32 cellular contexts compared by ENCODE assay signal in genomic region chr4:87196146-87196545, GRCh38.
"Had no signal": no experiment of that assay in that cellular context is flagged by ENCODE, and none has a peak within 500 bp of the region (broad histone marks: within the 10 kb centered on the region; RNA-seq: fewer than 3 reads in every experiment).

No MANE protein-coding gene starts in this region.

- H3K4me3 ChIP-seq: adrenal gland, ascending aorta, body of pancreas, breast epithelium, cardiac muscle cell had no signal

- DNase-seq: activated effector memory CD4-positive, alpha-beta T cell treated with anti-CD3 and anti-CD28 coated beads, Interleukin-2, amount 50 U/mL, for 16 hours; activated effector memory CD4-positive, alpha-beta T cell treated with Interleukin-2 at 50 U/mL for 16 hours; activated gamma-delta T cell; activated gamma-delta T cell treated with Interleukin-2 at 50 U/mL for 16 hours; activated naive CD4-positive, alpha-beta T cell; activated naive CD4-positive, alpha-beta T cell treated with anti-CD3 and anti-CD28 coated beads for 36 hours; activated naive CD4-positive, alpha-beta T cell treated with anti-CD3 and anti-CD28 coated beads, Interleukin-2, amount 10 ng/mL, durations not matched to agents 7 days and 5 days; activated naive CD4-positive, alpha-beta T cell treated with anti-CD3 and anti-CD28 coated beads, Interleukin-2, amount 50 U/mL, for 16 hours; activated naive CD4-positive, alpha-beta T cell treated with Interleukin-2 at 50 U/mL for 16 hours; activated naive CD8-positive, alpha-beta T cell treated with anti-CD3 and anti-CD28 coated beads for 36 hours; activated naive CD8-positive, alpha-beta T cell treated with anti-CD3 and anti-CD28 coated beads, Interleukin-2, amount 10 ng/mL, durations not matched to agents 7 days and 5 days; activated naive CD8-positive, alpha-beta T cell treated with anti-CD3 and anti-CD28 coated beads, Interleukin-2, amount 50 U/mL, for 24 hours; activated T-cell treated with anti-CD3 and anti-CD28 coated beads, Interleukin-2, amount 50 U/mL, for 4 hours; activated T-cell treated with anti-CD3 and anti-CD28 coated beads, Interleukin-2, amount 50 U/mL, for 48 hours; activated T-cell treated with anti-CD3 and anti-CD28 coated beads, Interleukin-2, amount 50 U/mL, for 72 hours; adrenal gland; amniotic stem cell; amygdala; anterior cingulate cortex; aorta; body of pancreas; brain microvascular endothelial cell; caudate nucleus; central memory CD4-positive, alpha-beta T cell; cerebellar nuclear complex had no signal

- H3K9me3 ChIP-seq: adrenal gland, ascending aorta, body of pancreas, breast epithelium had no signal

- H3K36me3 ChIP-seq: adrenal gland, ascending aorta, brain microvascular endothelial cell, breast epithelium, cardiac muscle cell had no signal

- ATAC-seq: activated naive CD4-positive, alpha-beta T cell treated with anti-CD3 and anti-CD28 coated beads, Interleukin-2, amount 50 U/mL, for 72 hours; activated naive CD8-positive, alpha-beta T cell treated with anti-CD3 and anti-CD28 coated beads, Interleukin-2, amount 50 U/mL, for 24 hours; activated T-cell treated with anti-CD3 and anti-CD28 coated beads, Interleukin-2, amount 50 U/mL, for 4 hours; activated T-cell treated with anti-CD3 and anti-CD28 coated beads, Interleukin-2, amount 50 U/mL, for 72 hours; activated T-helper 17 cell treated with anti-CD3 and anti-CD28 coated beads, Interleukin-2, amount 50 U/mL, for 72 hours; body of pancreas had no signal

- FAIRE-seq: astrocyte, bronchial epithelial cell had no signal

- H3K4me1 ChIP-seq: adrenal gland, ascending aorta, breast epithelium had no signal

- H3K27ac ChIP-seq: adrenal gland, ascending aorta, body of pancreas, brain microvascular endothelial cell, breast epithelium, cardiac muscle cell had no signal

- H3K27me3 ChIP-seq: adrenal gland, ascending aorta, body of pancreas, brain microvascular endothelial cell, breast epithelium, cardiac muscle cell had no signal
